17 cellular contexts compared by ENCODE assay signal in the genomic region with DNA sequence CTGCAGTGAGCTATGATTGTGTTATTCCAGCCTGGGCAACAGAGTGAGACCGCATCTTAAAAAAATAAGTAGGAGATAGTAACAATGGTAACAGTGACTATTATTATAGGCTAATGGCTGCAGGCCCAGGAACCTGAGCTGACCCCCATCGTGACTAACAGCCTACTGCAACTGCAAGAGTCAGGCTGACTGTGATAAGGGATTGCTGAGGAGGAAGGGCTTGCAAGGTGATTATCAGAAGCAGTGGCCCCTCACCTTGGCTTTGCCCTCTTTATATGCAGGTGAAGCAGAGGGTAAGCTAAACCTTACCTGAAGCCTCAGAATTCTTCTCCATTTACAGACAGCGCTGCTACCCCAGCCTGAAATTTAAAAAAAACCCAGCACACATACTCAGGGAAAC.
DNase-seq lines count a peak whose midpoint lies in the region; ATAC-seq and TF ChIP-seq lines count a peak whose summit lies in the region.
"Had no signal": no experiment of that assay in that cellular context is flagged by ENCODE, and none has a peak within 500 bp of the region (broad histone marks: within the 10 kb centered on the region; RNA-seq: fewer than 3 reads in every experiment).

No MANE protein-coding gene starts in this region.

- no peak overlapping the region for H3K27ac ChIP-seq in WERI-Rb-1
- H3K27ac ChIP-seq: A549, C4-2B, GM23248 had no signal

- no peaks in the 10 kb centered on the region for H3K36me3 ChIP-seq in WERI-Rb-1

- H3K27me3 ChIP-seq in WERI-Rb-1 (ENCODE audit: insufficient read depth, low read depth, severe bottlenecking) = no peaks in the 10 kb centered on the region

- H3K4me1 Mint-ChIP-seq in activated naive CD4-positive, alpha-beta T cell treated with anti-CD3 and anti-CD28 coated beads, Interleukin-2, amount 10 ng/mL, durations not matched to agents 7 days and 5 days = peaks cover 2% of the 10 kb centered on the region
- H3K4me1 Mint-ChIP-seq: stimulated activated effector memory CD8-positive, alpha-beta T cell treated with anti-CD3 and anti-CD28 coated beads, Interleukin-12 subunit alpha, Interleukin-12 subunit beta, amount 100 ng/mL, for 72 hours had no signal

- no peaks in the 10 kb centered on the region for H3K9me3 ChIP-seq in WERI-Rb-1 (ENCODE audit: severe bottlenecking)
- H3K9me3 ChIP-seq: A549 had no signal

- ATAC-seq in GM21360 (IDR thresholded peaks at IDR 0.05; ENCODE audit: unreplicated experiment) = no peak
- ATAC-seq: A549; activated T-cell treated with anti-CD3 and anti-CD28 coated beads, Interleukin-2, amount 50 U/mL, for 72 hours; stimulated activated effector memory CD8-positive, alpha-beta T cell treated with anti-CD3 and anti-CD28 coated beads, Interleukin-12 subunit alpha, Interleukin-12 subunit beta, amount 100 ng/mL, for 72 hours had no signal

- CTCF ChIA-PET in activated naive CD4-positive, alpha-beta T cell treated with anti-CD3 and anti-CD28 coated beads, Interleukin-2, amount 10 ng/mL, durations not matched to agents 7 days and 5 days (lab: Charles Lee) = no interaction called here

- peak overlapping the region; percentile 39 for H3K27ac Mint-ChIP-seq in activated naive CD4-positive, alpha-beta T cell treated with anti-CD3 and anti-CD28 coated beads, Interleukin-2, amount 10 ng/mL, durations not matched to agents 7 days and 5 days
- H3K27ac Mint-ChIP-seq: activated naive CD8-positive, alpha-beta T cell; activated T-cell treated with anti-CD3 and anti-CD28 coated beads, Interleukin-2, amount 50 U/mL, for 72 hours; endodermal cell; stimulated activated effector memory CD8-positive, alpha-beta T cell treated with anti-CD3 and anti-CD28 coated beads, Interleukin-12 subunit alpha, Interleukin-12 subunit beta, amount 100 ng/mL, for 72 hours had no signal

- no peaks in the 10 kb centered on the region for H3K36me3 Mint-ChIP-seq in activated naive CD4-positive, alpha-beta T cell treated with anti-CD3 and anti-CD28 coated beads, Interleukin-2, amount 10 ng/mL, durations not matched to agents 7 days and 5 days
- H3K36me3 Mint-ChIP-seq: activated naive CD8-positive, alpha-beta T cell; stimulated activated effector memory CD8-positive, alpha-beta T cell treated with anti-CD3 and anti-CD28 coated beads, Interleukin-12 subunit alpha, Interleukin-12 subunit beta, amount 100 ng/mL, for 72 hours had no signal

- no peaks in the 10 kb centered on the region for H3K9me3 Mint-ChIP-seq in activated naive CD4-positive, alpha-beta T cell treated with anti-CD3 and anti-CD28 coated beads, Interleukin-2, amount 10 ng/mL, durations not matched to agents 7 days and 5 days
- H3K9me3 Mint-ChIP-seq: activated T-cell treated with anti-CD3 and anti-CD28 coated beads, Interleukin-2, amount 50 U/mL, for 72 hours; endodermal cell; stimulated activated effector memory CD8-positive, alpha-beta T cell treated with anti-CD3 and anti-CD28 coated beads, Interleukin-12 subunit alpha, Interleukin-12 subunit beta, amount 100 ng/mL, for 72 hours had no signal

- H3K4me3 Mint-ChIP-seq in activated naive CD4-positive, alpha-beta T cell treated with anti-CD3 and anti-CD28 coated beads, Interleukin-2, amount 10 ng/mL, durations not matched to agents 7 days and 5 days = no peak overlapping the region
- H3K4me3 Mint-ChIP-seq: activated naive CD8-positive, alpha-beta T cell; activated T-cell treated with anti-CD3 and anti-CD28 coated beads, Interleukin-2, amount 50 U/mL, for 72 hours; endodermal cell; stimulated activated effector memory CD8-positive, alpha-beta T cell treated with anti-CD3 and anti-CD28 coated beads, Interleukin-12 subunit alpha, Interleukin-12 subunit beta, amount 100 ng/mL, for 72 hours had no signal

- peaks cover 19% of the 10 kb centered on the region for H3K27me3 Mint-ChIP-seq in activated naive CD4-positive, alpha-beta T cell treated with anti-CD3 and anti-CD28 coated beads, Interleukin-2, amount 10 ng/mL, durations not matched to agents 7 days and 5 days

- H3K4me3 ChIP-seq in fibroblast of mammary gland (ENCODE audit: control insufficient read depth, low read depth, low read length) (no peak overlapping the region), WERI-Rb-1 (ENCODE audit: low read depth, low read length) (no peak overlapping the region)
- H3K4me3 ChIP-seq: A549, GM23248 had no signal

- no peak for DNase-seq in activated naive CD4-positive, alpha-beta T cell treated with anti-CD3 and anti-CD28 coated beads, Interleukin-2, amount 10 ng/mL, durations not matched to agents 7 days and 5 days
- DNase-seq in activated naive CD4-positive, alpha-beta T cell treated with anti-CD3 and anti-CD28 coated beads, Interleukin-2, amount 50 U/mL, for 16 hours = no peak
- DNase-seq in fibroblast of mammary gland (ENCODE audit: low read depth) (peak; percentile 28), kidney glomerular epithelial cell (lab: John Stamatoyannopoulos, UW) (peak; percentile 66), AG08396 (ENCODE audit: low spot score) (no peak), WERI-Rb-1 (no peak), NCI-H2196 (lab: John Stamatoyannopoulos, UW; ENCODE audit: unreplicated experiment) (no peak)
- DNase-seq: activated T-cell treated with anti-CD3 and anti-CD28 coated beads, Interleukin-2, amount 50 U/mL, for 72 hours; endodermal cell; GM23248; NCI-H187; NK-92 treated with Interleukin-12 subunit alpha and Interleukin-12 subunit beta, amount 100 ng/mL, for 24 hours had no signal

- TF ChIP-seq CTCF in fibroblast of mammary gland (conservative IDR thresholded peaks at IDR 0.05; ENCODE audit: control insufficient read depth, insufficient read depth, low read depth, low read length) (no peak), WERI-Rb-1 (IDR thresholded peaks at IDR 0.05; ENCODE audit: low read depth, low read length) (no peak)

Comparison
In these comparisons a context has a peak if more than half of its experiments do, and no peak if none do; other contexts are left out.
1. DNase-seq: peak in fibroblast of mammary gland (single experiment) and kidney glomerular epithelial cell (single experiment); none in activated naive CD4-positive, alpha-beta T cell treated with anti-CD3 and anti-CD28 coated beads, Interleukin-2, amount 10 ng/mL, durations not matched to agents 7 days and 5 days (single experiment), activated naive CD4-positive, alpha-beta T cell treated with anti-CD3 and anti-CD28 coated beads, Interleukin-2, amount 50 U/mL, for 16 hours (single experiment), AG08396 (single experiment), WERI-Rb-1 (single experiment) and NCI-H2196 (single experiment).